In genomic region chr7:50369408-50370026, GRCh38 we compare ENCODE assay signal across 9 cellular contexts.
DNase-seq lines count a peak whose midpoint lies in the region; ATAC-seq and TF ChIP-seq lines count a peak whose summit lies in the region.
"Had no signal": no experiment of that assay in that cellular context is flagged by ENCODE, and none has a peak within 500 bp of the region (broad histone marks: within the 10 kb centered on the region; RNA-seq: fewer than 3 reads in every experiment).

No MANE protein-coding gene starts in this region.

- no peak for ATAC-seq in GM19395 (IDR thresholded peaks at IDR 0.05; ENCODE audit: unreplicated experiment)

- H3K9me3 ChIP-seq in esophagus muscularis mucosa: peaks cover 0 to 14% (median 7%) of the 10 kb centered on the region in 4 donors
- H3K9me3 ChIP-seq in tibial nerve: peaks cover 0 to 15% (median 0%) of the 10 kb centered on the region in 4 donors

- DNase-seq in NCI-H2029 (lab: John Stamatoyannopoulos, UW) (peak; percentile 20), NCI-H2029 treated with DMSO at 0.1 percent for 48 hours (lab: John Stamatoyannopoulos, UW) (no peak), HuH-7 (ENCODE audit: low spot score) (peak; percentile 22), SK-N-DZ (ENCODE audit: low spot score) (peak; percentile 46), esophagus muscularis mucosa (ENCODE audit: extremely low spot score) (no peak), tibial nerve (ENCODE audit: low spot score in 2 of 2) (no peak)
- DNase-seq in NK-92 treated with Interleukin-12 subunit alpha and Interleukin-12 subunit beta, amount 100 ng/mL, for 24 hours (lab: John Stamatoyannopoulos, UW): no peak

- intact Hi-C loops in esophagus muscularis mucosa (cut with DNase I): no loop called here

- H3K27ac ChIP-seq in esophagus muscularis mucosa (replicated peaks in 1 of 4) (no peak overlapping the region), tibial nerve (no peak overlapping the region)
- H3K27ac ChIP-seq: BLaER1 had no signal

- TF ChIP-seq CTCF in esophagus muscularis mucosa (IDR thresholded peaks at IDR 0.05) (peak in 2 of 3 experiments; percentile 21 to 24), tibial nerve (IDR thresholded peaks at IDR 0.05) (peak in 3 of 5 experiments; percentile 23 to 60 (median 34))

- no peaks in the 10 kb centered on the region for H3K36me3 ChIP-seq in esophagus muscularis mucosa
- H3K36me3 ChIP-seq in tibial nerve: no peaks in the 10 kb centered on the region

- H3K4me1 ChIP-seq in esophagus muscularis mucosa (no peaks in the 10 kb centered on the region), tibial nerve (no peaks in the 10 kb centered on the region)

- TF ChIP-seq POLR2A in esophagus muscularis mucosa (IDR thresholded peaks at IDR 0.05; ENCODE audit: low read depth) (no peak), tibial nerve (IDR thresholded peaks at IDR 0.05) (no peak)

- H3K27me3 ChIP-seq in esophagus muscularis mucosa: no peaks in the 10 kb centered on the region
- H3K27me3 ChIP-seq in tibial nerve: no peaks in the 10 kb centered on the region

- no peak overlapping the region for H3K4me3 ChIP-seq in esophagus muscularis mucosa
- no peak overlapping the region for H3K4me3 ChIP-seq in tibial nerve
- H3K4me3 ChIP-seq: BLaER1 had no signal

- TF ChIP-seq EP300 in esophagus muscularis mucosa (IDR thresholded peaks at IDR 0.05): no peak
- no peak for TF ChIP-seq EP300 in tibial nerve (IDR thresholded peaks at IDR 0.05)

- WGBS in esophagus muscularis mucosa: 52% methylated on average over 6 of the region's 6 CpGs
- WGBS in tibial nerve, 2 donors: 57 to 58% methylated on average over 6 of the region's 6 CpGs

Comparison
In these comparisons a context has a peak if more than half of its experiments do, and no peak if none do; other contexts are left out.
1. DNase-seq: peak in NCI-H2029 (single experiment), HuH-7 (single experiment) and SK-N-DZ (single experiment); none in NCI-H2029 treated with DMSO at 0.1 percent for 48 hours (single experiment), esophagus muscularis mucosa (single experiment), tibial nerve (0 of 2) and NK-92 treated with Interleukin-12 subunit alpha and Interleukin-12 subunit beta, amount 100 ng/mL, for 24 hours (single experiment).